In genomic region chr4:7139167-7139979, GRCh38 we compare ENCODE assay signal across 25 cellular contexts. TPM values are rescaled to one million over a fixed set of nuclear protein-coding genes. Genes with fewer than 3 reads are reported as not detected.
DNase-seq lines count a peak whose midpoint lies in the region; ATAC-seq and TF ChIP-seq lines count a peak whose summit lies in the region.
"Had no signal": no experiment of that assay in that cellular context is flagged by ENCODE, and none has a peak within 500 bp of the region (broad histone marks: within the 10 kb centered on the region; RNA-seq: fewer than 3 reads in every experiment).

No MANE protein-coding gene starts in this region.

- no peak overlapping the region for H2BK20ac ChIP-seq in IMR-90 (ENCODE audit: low read depth, low read length)

- H4K5ac ChIP-seq in IMR-90 (ENCODE audit: low read depth, low read length): no peak overlapping the region

- H3K4me1 ChIP-seq in IMR-90 (ENCODE audit: control insufficient read depth, insufficient read depth, low read length): peaks cover 7% of the 10 kb centered on the region; the same call in 1 of the 2 replicates
- H3K4me1 ChIP-seq in trophoblast cell (ENCODE audit: control insufficient read depth in 1 of 2, insufficient read depth in 2 of 2, low read length in 2 of 2): no peaks in the 10 kb centered on the region
- H3K4me1 ChIP-seq: A549, Caco-2, HAP-1, SJSA1 had no signal

- no peak overlapping the region for H3K14ac ChIP-seq in IMR-90 (replicated peaks; ENCODE audit: low read depth, low read length)
- no peak overlapping the region for H3K14ac ChIP-seq in trophoblast cell (ENCODE audit: low read length)

- peak overlapping the region; percentile 45 for H3K4me3 Mint-ChIP-seq in T-helper 17 cell
- no peak overlapping the region for H3K4me3 Mint-ChIP-seq in stimulated activated memory B cell treated with anti-CD40 and anti-IgM and Interleukin-4, amounts not matched to agents 10 μg/mL and 1 μg/mL and 100 μg/mL, for 72 hours
- no peak overlapping the region for H3K4me3 Mint-ChIP-seq in CD4-positive, alpha-beta T cell
- H3K4me3 Mint-ChIP-seq: CD4-positive, alpha-beta memory T cell; IgD-negative memory B cell had no signal

- no peak overlapping the region for H3K56ac ChIP-seq in IMR-90 (ENCODE audit: extremely low read depth, insufficient read depth, low read length)

- in situ Hi-C loops in IMR-90 (cut with MboI; ENCODE audit: low sequenced_read_pairs): no loop called here

- H4K12ac ChIP-seq in trophoblast cell (ENCODE audit: low read depth, low read length): no peak overlapping the region

- H3K4me2 ChIP-seq in IMR-90 (ENCODE audit: low read depth, low read length): no peak overlapping the region
- H3K4me2 ChIP-seq in trophoblast cell (ENCODE audit: low read length): no peak overlapping the region
- H3K4me2 ChIP-seq: A549; BLaER1 treated with 17β-estradiol and CSF1 and Interleukin-3, amounts not matched to agents 10 nM and 100 nM; KMS-11 had no signal

- H3K27me3 Mint-ChIP-seq in T-helper 17 cell: peaks cover 19% of the 10 kb centered on the region
- peaks cover 38% of the 10 kb centered on the region for H3K27me3 Mint-ChIP-seq in stimulated activated memory B cell treated with anti-CD40 and anti-IgM and Interleukin-4, amounts not matched to agents 10 μg/mL and 1 μg/mL and 100 μg/mL, for 72 hours
- peaks cover 5% of the 10 kb centered on the region for H3K27me3 Mint-ChIP-seq in CD4-positive, alpha-beta T cell

- H3K18ac ChIP-seq in IMR-90 (ENCODE audit: low read depth, low read length): no peak overlapping the region
- no peak overlapping the region for H3K18ac ChIP-seq in trophoblast cell (ENCODE audit: low read length)

- dilution Hi-C loops in IMR-90 (cut with HindIII; ENCODE audit: low sequenced_read_pairs, unreplicated experiment): no loop called here

- CTCF ChIA-PET in IMR-90 (lab: Yijun Ruan, JAX): no interaction called here
- CTCF ChIA-PET in CD4-positive, alpha-beta T cell (lab: Charles Lee): no interaction called here

- peak overlapping the region; percentile 67 for H2AK9ac ChIP-seq in IMR-90 (replicated peaks; ENCODE audit: low read depth, low read length, poor library complexity)

- H2AFZ ChIP-seq in IMR-90 (replicated peaks; ENCODE audit: low read length, poor library complexity) (no peak overlapping the region), trophoblast cell (ENCODE audit: insufficient read depth, low read length, poor library complexity) (no peak overlapping the region)

- no peak for TF ChIP-seq POLR2A in IMR-90 (IDR thresholded peaks at IDR 0.05; ENCODE audit: low read depth, low read length)

- peaks cover 18% of the 10 kb centered on the region for H3K27me3 ChIP-seq in IMR-90 (ENCODE audit: control insufficient read depth, insufficient read depth, low read length)
- H3K27me3 ChIP-seq in trophoblast cell (ENCODE audit: insufficient read depth, low read length): no peaks in the 10 kb centered on the region
- H3K27me3 ChIP-seq in CD4-positive, alpha-beta T cell (ENCODE audit: control insufficient read depth, insufficient read depth, low read length): no peaks in the 10 kb centered on the region
- H3K27me3 ChIP-seq: BLaER1 treated with 17β-estradiol and CSF1 and Interleukin-3, amounts not matched to agents 10 nM and 100 nM; SJSA1 had no signal

- no peak overlapping the region for H2BK12ac ChIP-seq in trophoblast cell (ENCODE audit: low read length)

- no peak overlapping the region for H3K27ac Mint-ChIP-seq in T-helper 17 cell
- H3K27ac Mint-ChIP-seq in stimulated activated memory B cell treated with anti-CD40 and anti-IgM and Interleukin-4, amounts not matched to agents 10 μg/mL and 1 μg/mL and 100 μg/mL, for 72 hours: no peak overlapping the region
- H3K27ac Mint-ChIP-seq in CD4-positive, alpha-beta T cell: no peak overlapping the region
- H3K27ac Mint-ChIP-seq: CD4-positive, alpha-beta memory T cell; IgD-negative memory B cell had no signal

- H3K79me2 ChIP-seq in trophoblast cell (ENCODE audit: control insufficient read depth, insufficient read depth, low read length, poor library complexity): no peaks in the 10 kb centered on the region

- H3K23ac ChIP-seq in IMR-90 (ENCODE audit: low read depth, low read length): no peak overlapping the region
- no peak overlapping the region for H3K23ac ChIP-seq in trophoblast cell (ENCODE audit: low read length)

- ATAC-seq in IMR-90 (ENCODE audit: low read depth) (no peak), T-helper 17 cell (no peak), HG03342 (IDR thresholded peaks at IDR 0.05; ENCODE audit: unreplicated experiment) (no peak)
- ATAC-seq in stimulated activated memory B cell treated with anti-CD40 and anti-IgM and Interleukin-4, amounts not matched to agents 10 μg/mL and 1 μg/mL and 100 μg/mL, for 72 hours: peak; percentile 9
- ATAC-seq in CD4-positive, alpha-beta T cell (ENCODE audit: poor library complexity): no peak
- ATAC-seq: PC-3 had no signal

- 67% methylated on average over 1 of the region's 12 CpGs; no CpG with 5 or more reads in 1 of the 2 experiments for WGBS in IMR-90 (ENCODE audit: extremely low coverage in 2 of 2, insufficient read length in 1 of 2), 2 experiments
- WGBS in trophoblast cell (ENCODE audit: extremely low coverage, insufficient coverage, insufficient read length): no CpG with 5 or more reads among the region's 12 CpGs

- no peak overlapping the region for H3K27ac ChIP-seq in IMR-90 (ENCODE audit: insufficient read depth, low read length)
- no peak overlapping the region for H3K27ac ChIP-seq in trophoblast cell (ENCODE audit: low read depth, low read length)
- no peak overlapping the region for H3K27ac ChIP-seq in CD4-positive, alpha-beta T cell (ENCODE audit: low read depth, low read length)
- H3K27ac ChIP-seq: A549; BLaER1 treated with 17β-estradiol and CSF1 and Interleukin-3, amounts not matched to agents 10 nM and 100 nM; KMS-11; SJSA1 had no signal

- no TSS peak for BruUV-seq in IMR-90 (replicated peaks; lab: Mats Ljungman, UMichigan)

- intact Hi-C loops in IMR-90 (cut with micrococcal nuclease): no loop called here
- intact Hi-C loops in CD4-positive, alpha-beta T cell (cut with DNase I, micrococcal nuclease): no loop called here

- TF ChIP-seq RAD21 in IMR-90 (IDR thresholded peaks at IDR 0.05; ENCODE audit: low read length): no peak

- no peak for TF ChIP-seq CTCF in IMR-90 (conservative IDR thresholded peaks at IDR 0.05; ENCODE audit: low read depth, low read length)
- no peak for TF ChIP-seq CTCF in CD4-positive, alpha-beta T cell (IDR thresholded peaks at IDR 0.05)

- H2BK5ac ChIP-seq in IMR-90 (ENCODE audit: low read depth, low read length, poor library complexity, severe bottlenecking) (no peak overlapping the region), trophoblast cell (ENCODE audit: low read depth, low read length, poor library complexity) (no peak overlapping the region)

- H3K4me1 Mint-ChIP-seq in T-helper 17 cell: no peaks in the 10 kb centered on the region
- no peaks in the 10 kb centered on the region for H3K4me1 Mint-ChIP-seq in stimulated activated memory B cell treated with anti-CD40 and anti-IgM and Interleukin-4, amounts not matched to agents 10 μg/mL and 1 μg/mL and 100 μg/mL, for 72 hours
- H3K4me1 Mint-ChIP-seq in CD4-positive, alpha-beta T cell (ENCODE audit: low read depth): no peaks in the 10 kb centered on the region

- H4K8ac ChIP-seq in IMR-90 (ENCODE audit: low read depth in 2 of 2, low read length in 2 of 2) (no peak overlapping the region), trophoblast cell (ENCODE audit: low read depth, low read length) (no peak overlapping the region)

- H4K20me1 ChIP-seq in IMR-90 (ENCODE audit: insufficient read depth, low read length): no peaks in the 10 kb centered on the region; the same call in 1 of the 2 replicates

- H3K36me3 ChIP-seq in IMR-90 (ENCODE audit: control insufficient read depth, insufficient read depth, low read length) (no peaks in the 10 kb centered on the region), trophoblast cell (ENCODE audit: control insufficient read depth in 1 of 2, insufficient read depth in 2 of 2, low read length in 2 of 2) (no peaks in the 10 kb centered on the region)
- H3K36me3 ChIP-seq: BLaER1 treated with 17β-estradiol and CSF1 and Interleukin-3, amounts not matched to agents 10 nM and 100 nM; HAP-1; SJSA1 had no signal

- H4K91ac ChIP-seq in IMR-90 (ENCODE audit: insufficient read depth, low read depth, low read length): no peak overlapping the region
- no peak overlapping the region for H4K91ac ChIP-seq in trophoblast cell (ENCODE audit: low read depth, low read length)

- H3K4me3 ChIP-seq in IMR-90 (ENCODE audit: insufficient read depth, low read depth, low read length) (no peak overlapping the region), trophoblast cell (ENCODE audit: low read depth, low read length) (no peak overlapping the region)
- H3K4me3 ChIP-seq: A549; BLaER1 treated with 17β-estradiol and CSF1 and Interleukin-3, amounts not matched to agents 10 nM and 100 nM; HAP-1; SJSA1 had no signal

- H3K9me3 Mint-ChIP-seq in stimulated activated memory B cell treated with anti-CD40 and anti-IgM and Interleukin-4, amounts not matched to agents 10 μg/mL and 1 μg/mL and 100 μg/mL, for 72 hours: no peaks in the 10 kb centered on the region
- no peaks in the 10 kb centered on the region for H3K9me3 Mint-ChIP-seq in CD4-positive, alpha-beta T cell
- H3K9me3 Mint-ChIP-seq: CD4-positive, alpha-beta memory T cell had no signal

- H3K9me3 ChIP-seq in IMR-90 (ENCODE audit: control insufficient read depth, insufficient read depth, low read length) (no peaks in the 10 kb centered on the region), T-helper 17 cell (ENCODE audit: control insufficient read depth, low read length, poor library complexity, severe bottlenecking) (no peaks in the 10 kb centered on the region), trophoblast cell (ENCODE audit: insufficient read depth, low read depth, low read length) (peaks cover 3% of the 10 kb centered on the region)
- H3K9me3 ChIP-seq in CD4-positive, alpha-beta T cell (ENCODE audit: control insufficient read depth, low read length): no peaks in the 10 kb centered on the region
- H3K9me3 ChIP-seq: A549; BLaER1 treated with 17β-estradiol and CSF1 and Interleukin-3, amounts not matched to agents 10 nM and 100 nM; Caco-2; HAP-1; SJSA1 had no signal

- no peak overlapping the region for H2BK15ac ChIP-seq in IMR-90 (ENCODE audit: low read depth, low read length)

- DNase-seq in IMR-90 (no peak), T-helper 17 cell (no peak), trophoblast cell (no peak)
- no peak for DNase-seq in CD4-positive, alpha-beta T cell
- DNase-seq in stimulated activated naive CD4-positive, alpha-beta T cell treated with Interleukin-2 at 50 U/mL for 16 hours (lab: John Stamatoyannopoulos, UW): no peak
- DNase-seq: AML-193; Caco-2; CD4-positive, alpha-beta memory T cell; DND-41; MM.1S; NCI-H2029; NCI-H446; NCI-H524 treated with DMSO at 0.1 percent for 48 hours; NCI-H82; NK-92 treated with Interleukin-12 subunit alpha and Interleukin-12 subunit beta, amount 100 ng/mL, for 24 hours; PC-3; Right ventricle myocardium superior had no signal

- H2BK120ac ChIP-seq in IMR-90 (ENCODE audit: low read depth, low read length) (no peak overlapping the region), trophoblast cell (ENCODE audit: insufficient read depth, low read length, poor library complexity) (no peak overlapping the region)

- peaks cover 2% of the 10 kb centered on the region; the same call in 1 of the 2 replicates for H3K9me1 ChIP-seq in IMR-90 (ENCODE audit: insufficient read depth, low read length)

- POLR2A ChIA-PET in IMR-90 (lab: Charles Lee; ENCODE audit: unreplicated experiment): no interaction called here
- POLR2A ChIA-PET in CD4-positive, alpha-beta T cell (lab: Charles Lee): no interaction called here

- H3K9ac ChIP-seq in IMR-90 (ENCODE audit: low read depth, low read length) (no peak overlapping the region), trophoblast cell (ENCODE audit: low read length) (peak overlapping the region; percentile 18)
- H3K9ac ChIP-seq: BLaER1 treated with 17β-estradiol and CSF1 and Interleukin-3, amounts not matched to agents 10 nM and 100 nM; KMS-11 had no signal

- H3K4ac ChIP-seq in IMR-90 (ENCODE audit: low read depth, low read length) (no peak overlapping the region), trophoblast cell (ENCODE audit: low read depth, low read length) (no peak overlapping the region)

- no peaks in the 10 kb centered on the region for H3K79me1 ChIP-seq in IMR-90 (ENCODE audit: low read depth in 1 of 2, low read length in 2 of 2)
- H3K79me1 ChIP-seq in trophoblast cell (ENCODE audit: low read length): no peaks in the 10 kb centered on the region

- H3K36me3 Mint-ChIP-seq in T-helper 17 cell (ENCODE audit: low read depth): no peaks in the 10 kb centered on the region
- no peaks in the 10 kb centered on the region for H3K36me3 Mint-ChIP-seq in stimulated activated memory B cell treated with anti-CD40 and anti-IgM and Interleukin-4, amounts not matched to agents 10 μg/mL and 1 μg/mL and 100 μg/mL, for 72 hours
- H3K36me3 Mint-ChIP-seq in CD4-positive, alpha-beta T cell (ENCODE audit: low read depth): no peaks in the 10 kb centered on the region
- H3K36me3 Mint-ChIP-seq: CD4-positive, alpha-beta memory T cell; IgD-negative memory B cell had no signal

- H2AK5ac ChIP-seq in IMR-90 (ENCODE audit: low read depth, low read length) (no peak overlapping the region), trophoblast cell (ENCODE audit: low read length) (no peak overlapping the region)

RNA-seq across cellular contexts. Expression of gene SORCS2, which starts 53.0 kb away (rescaled TPM):
- total RNA-seq in IMR-90 (2012; rRNA removed): 0.28 and 0.36 TPM in 2 replicates
- polyA plus RNA-seq in IMR-90 (2012; rRNA removed): 0.62 and 0.67 TPM in 2 replicates
- 0.22 and 0.70 TPM in 2 replicates for polyA plus RNA-seq in IMR-90 (2012; cell fraction: cytosol; rRNA removed)
- polyA plus RNA-seq in IMR-90 (2012; cell fraction: nucleus; rRNA removed; ENCODE audit: low replicate concordance): 0.76 and 0.77 TPM in 2 replicates
- not detected for total RNA-seq in T-helper 17 cell
- polyA plus RNA-seq in trophoblast cell (2013): 0.14 and 0.26 TPM in 2 replicates
- total RNA-seq in CD4-positive, alpha-beta T cell: not detected
- total RNA-seq: CD4-positive, alpha-beta memory T cell had no signal
- polyA plus RNA-seq: CD4-positive, alpha-beta memory T cell; IgD-negative memory B cell had no signal
